36 cellular contexts compared by ENCODE assay signal in the genomic region with DNA sequence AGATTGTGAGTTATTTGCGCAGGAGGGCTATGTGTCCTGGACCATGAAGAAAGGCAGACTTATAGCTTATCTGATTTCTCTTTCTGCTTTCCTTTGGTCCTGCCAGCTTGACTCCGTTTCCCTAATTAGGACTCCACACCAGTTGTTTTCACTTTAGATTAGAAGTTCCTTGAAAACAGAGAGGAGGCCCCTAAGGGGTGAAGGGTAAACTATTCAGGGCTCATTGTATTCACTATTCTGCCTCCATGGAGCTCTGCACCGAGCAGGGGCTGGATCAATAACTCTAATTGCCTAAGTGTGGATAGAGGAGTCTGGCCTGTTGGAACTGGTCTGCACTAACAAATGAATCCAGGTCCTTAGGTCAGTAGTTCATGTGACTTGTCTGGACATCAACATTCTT.
"Had no signal": no experiment of that assay in that cellular context is flagged by ENCODE, and none has a peak within 500 bp of the region (broad histone marks: within the 10 kb centered on the region; RNA-seq: fewer than 3 reads in every experiment).

No MANE protein-coding gene starts in this region.

- H3K36me3 ChIP-seq: adrenal gland, breast epithelium, Peyer's patch, SJSA1 had no signal

- H3K4me1 ChIP-seq: adrenal gland, body of pancreas, breast epithelium, SJSA1 had no signal

- H3K4me3 ChIP-seq: adrenal gland, body of pancreas, breast epithelium, Peyer's patch, SJSA1 had no signal

- H3K4me3 Mint-ChIP-seq: activated B cell treated with CpG ODN at 0.5 μM for 24 hours; activated CD4-positive, alpha-beta memory T cell treated with anti-CD3 and anti-CD28 coated beads for 36 hours; activated naive CD4-positive, alpha-beta T cell treated with anti-CD3 and anti-CD28 coated beads for 36 hours; activated T-cell treated with anti-CD3 and anti-CD28 coated beads, Interleukin-2, amount 50 U/mL, for 4 hours; activated T-helper 1 cell treated with anti-CD3 and anti-CD28 coated beads, Interleukin-12 subunit alpha, Interleukin-12 subunit beta, Interleukin-2, Interleukin-4 antibody, amounts not matched to agents 30 ng/mL and 10 ng/mL and 1 ng/mL, durations not matched to agents 14 hours and 24 hours and 36 hours; T-cell; T-helper 17 cell had no signal

- H3K36me3 Mint-ChIP-seq: activated CD4-positive, alpha-beta memory T cell treated with anti-CD3 and anti-CD28 coated beads for 36 hours; activated naive CD4-positive, alpha-beta T cell treated with anti-CD3 and anti-CD28 coated beads, Interleukin-2, amount 50 U/mL, for 72 hours; T-cell had no signal

- H3K9me2 ChIP-seq: SK-N-SH had no signal

- ATAC-seq: activated naive CD4-positive, alpha-beta T cell treated with anti-CD3 and anti-CD28 coated beads, Interleukin-2, amount 50 U/mL, for 72 hours; activated T-cell treated with anti-CD3 and anti-CD28 coated beads, Interleukin-2, amount 50 U/mL, for 4 hours; body of pancreas; PC-3; T-cell; T-helper 17 cell had no signal

- H3K9me3 Mint-ChIP-seq: activated B cell treated with CpG ODN at 0.5 μM for 24 hours; activated CD4-positive, alpha-beta memory T cell treated with anti-CD3 and anti-CD28 coated beads for 36 hours; activated naive CD4-positive, alpha-beta T cell treated with anti-CD3 and anti-CD28 coated beads for 36 hours; activated naive CD4-positive, alpha-beta T cell treated with anti-CD3 and anti-CD28 coated beads, Interleukin-2, amount 50 U/mL, for 72 hours; activated T-cell treated with anti-CD3 and anti-CD28 coated beads, Interleukin-2, amount 50 U/mL, for 4 hours; activated T-helper 1 cell treated with anti-CD3 and anti-CD28 coated beads, Interleukin-12 subunit alpha, Interleukin-12 subunit beta, Interleukin-2, Interleukin-4 antibody, amounts not matched to agents 30 ng/mL and 10 ng/mL and 1 ng/mL, durations not matched to agents 14 hours and 24 hours and 36 hours; T-cell had no signal

- H3K27ac ChIP-seq: adrenal gland, body of pancreas, breast epithelium, Peyer's patch, SJSA1, VCaP had no signal

- H3K9me3 ChIP-seq: adrenal gland, body of pancreas, breast epithelium, Peyer's patch, SJSA1, SK-N-SH had no signal

- H3K27ac Mint-ChIP-seq: activated B cell treated with CpG ODN at 0.5 μM for 24 hours; activated CD4-positive, alpha-beta memory T cell treated with anti-CD3 and anti-CD28 coated beads for 36 hours; activated naive CD4-positive, alpha-beta T cell treated with anti-CD3 and anti-CD28 coated beads for 36 hours; activated T-helper 1 cell treated with anti-CD3 and anti-CD28 coated beads, Interleukin-12 subunit alpha, Interleukin-12 subunit beta, Interleukin-2, Interleukin-4 antibody, amounts not matched to agents 30 ng/mL and 10 ng/mL and 1 ng/mL, durations not matched to agents 14 hours and 24 hours and 36 hours; T-cell; T-helper 17 cell had no signal

- H3K27me3 Mint-ChIP-seq: activated B cell treated with CpG ODN at 0.5 μM for 24 hours; activated CD4-positive, alpha-beta memory T cell treated with anti-CD3 and anti-CD28 coated beads for 36 hours; T-cell had no signal

- H3K9ac ChIP-seq: SK-N-SH had no signal

- H3K4me2 ChIP-seq: SK-N-SH had no signal

- DNase-seq: activated B cell treated with CpG ODN at 0.5 μM for 24 hours; activated CD4-positive, alpha-beta memory T cell treated with anti-CD3 and anti-CD28 coated beads for 36 hours; activated CD4-positive, alpha-beta T cell treated with anti-CD3 and anti-CD28 coated beads for 4 hours; activated CD4-positive, alpha-beta T cell treated with anti-CD3 and anti-CD28 coated beads, Interleukin-2, amount 50 U/mL, for 1 hour; activated CD4-positive, CD25-positive, alpha-beta regulatory T cell treated with anti-CD3 and anti-CD28 coated beads, Interleukin-2, amount 50 U/mL, for 72 hours; activated CD8-positive, alpha-beta memory T cell treated with anti-CD3 and anti-CD28 coated beads, Interleukin-2, amount 50 U/mL, for 4 hours; activated gamma-delta T cell treated with Interleukin-2 at 50 U/mL for 16 hours; activated naive CD4-positive, alpha-beta T cell treated with anti-CD3 and anti-CD28 coated beads for 36 hours; activated T-cell treated with anti-CD3 and anti-CD28 coated beads for 4 hours; activated T-cell treated with anti-CD3 and anti-CD28 coated beads, Interleukin-2, amount 50 U/mL, for 4 hours; adrenal gland; body of pancreas; caudate nucleus; cerebellar nuclear complex; KG1; NCI-H1092 treated with DMSO at 0.1 percent for 48 hours; NCI-H1417; NCI-H1694 treated with DMSO at 0.1 percent for 48 hours; NCI-H2029; NCI-H2171; NCI-H510A; NCI-H526; NCI-H748 treated with DMSO at 0.1 percent for 48 hours; NK-92 treated with Interleukin-12 subunit alpha and Interleukin-12 subunit beta, amount 100 ng/mL, for 24 hours; PC-3; Peyer's patch; RPMI8226; SHP77 treated with DMSO at 0.1 percent for 48 hours; T-cell; T-helper 17 cell had no signal

- H3K27me3 ChIP-seq: adrenal gland, body of pancreas, breast epithelium, Peyer's patch had no signal
